9 cellular contexts compared by ENCODE assay signal in the genomic region with DNA sequence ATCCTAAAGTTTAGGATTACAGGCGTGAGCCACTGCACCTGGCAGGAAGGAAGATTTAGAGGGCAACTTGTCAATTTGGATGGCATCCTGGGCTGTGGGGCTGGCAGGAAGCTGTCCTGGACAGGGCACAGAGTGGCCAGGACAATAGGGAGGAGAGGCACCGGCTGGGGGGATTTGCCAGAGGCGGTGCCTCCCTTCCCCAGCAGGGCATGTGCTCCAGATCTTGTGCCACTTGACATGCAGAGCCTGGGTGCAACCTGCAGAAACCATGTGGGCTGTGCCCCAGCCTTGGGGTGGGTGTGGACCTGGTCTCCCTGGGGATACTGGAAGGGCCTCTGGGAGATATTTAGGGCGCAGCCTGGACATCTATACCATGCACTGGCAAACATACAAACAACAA. TPM values are rescaled to one million over a fixed set of nuclear protein-coding genes. Genes with fewer than 3 reads are reported as not detected.
DNase-seq lines count a peak whose midpoint lies in the region; ATAC-seq and TF ChIP-seq lines count a peak whose summit lies in the region.
"Had no signal": no experiment of that assay in that cellular context is flagged by ENCODE, and none has a peak within 500 bp of the region (broad histone marks: within the 10 kb centered on the region; RNA-seq: fewer than 3 reads in every experiment).

No MANE protein-coding gene starts in this region.

- peak; percentile 44 for DNase-seq in DMS53 (lab: John Stamatoyannopoulos, UW)
- DNase-seq in DMS53 treated with DMSO at 0.1 percent for 48 hours (lab: John Stamatoyannopoulos, UW; ENCODE audit: unreplicated experiment): no peak
- DNase-seq in activated naive CD8-positive, alpha-beta T cell treated with anti-CD3 and anti-CD28 coated beads, Interleukin-2, amount 10 ng/mL, durations not matched to agents 7 days and 5 days: no peak
- DNase-seq in left lobe of liver (ENCODE audit: low spot score): peak; percentile 74
- no peak for DNase-seq in tibial artery
- no peak for DNase-seq in NCI-H524 (lab: John Stamatoyannopoulos, UW)
- no peak for DNase-seq in NCI-H748 treated with DMSO at 0.1 percent for 48 hours (lab: John Stamatoyannopoulos, UW)
- no peak for DNase-seq in COR-L47 (lab: John Stamatoyannopoulos, UW)

- H3K27ac Mint-ChIP-seq in activated naive CD8-positive, alpha-beta T cell treated with anti-CD3 and anti-CD28 coated beads, Interleukin-2, amount 10 ng/mL, durations not matched to agents 7 days and 5 days: peak overlapping the region; percentile 30

- peaks cover 0 to 23% (median 16%) of the 10 kb centered on the region in 4 donors for H3K4me1 ChIP-seq in tibial artery

- H3K9me3 ChIP-seq in tibial artery: no peaks in the 10 kb centered on the region

- no peaks in the 10 kb centered on the region for H3K36me3 ChIP-seq in tibial artery

- H3K4me3 ChIP-seq in tibial artery: peak overlapping the region in 1 of 2 donors; percentile 40

- H3K9me3 Mint-ChIP-seq in activated naive CD8-positive, alpha-beta T cell treated with anti-CD3 and anti-CD28 coated beads, Interleukin-2, amount 10 ng/mL, durations not matched to agents 7 days and 5 days: peaks cover 6% of the 10 kb centered on the region

- intact Hi-C loops in tibial artery (cut with DNase I; ENCODE audit: low total_unique reads): loop anchor here (5.0 kb wide), 1 partner anchor 1508 kb away; no protein-coding TSS in a partner anchor

- peaks cover 12% of the 10 kb centered on the region for H3K4me1 Mint-ChIP-seq in activated naive CD8-positive, alpha-beta T cell treated with anti-CD3 and anti-CD28 coated beads, Interleukin-2, amount 10 ng/mL, durations not matched to agents 7 days and 5 days

- peaks cover 4% of the 10 kb centered on the region for H3K36me3 Mint-ChIP-seq in activated naive CD8-positive, alpha-beta T cell treated with anti-CD3 and anti-CD28 coated beads, Interleukin-2, amount 10 ng/mL, durations not matched to agents 7 days and 5 days

- POLR2A ChIA-PET in activated naive CD8-positive, alpha-beta T cell treated with anti-CD3 and anti-CD28 coated beads, Interleukin-2, amount 10 ng/mL, durations not matched to agents 7 days and 5 days (lab: Charles Lee): interaction anchor here (1.4 to 2.6 kb wide), 2 partner anchors 56 to 58 kb away, joined by 14 to 32 read pairs; partner anchors contain the start of gene EEF1A1

- peak overlapping the region; percentile 85 to 96 for H3K27ac ChIP-seq in tibial artery
- H3K27ac ChIP-seq: 22Rv1 had no signal

- H3K27me3 Mint-ChIP-seq in activated naive CD8-positive, alpha-beta T cell treated with anti-CD3 and anti-CD28 coated beads, Interleukin-2, amount 10 ng/mL, durations not matched to agents 7 days and 5 days: no peaks in the 10 kb centered on the region

- no peaks in the 10 kb centered on the region for H3K27me3 ChIP-seq in tibial artery

- no peak for TF ChIP-seq CTCF in tibial artery (IDR thresholded peaks at IDR 0.05)

- ATAC-seq in activated naive CD8-positive, alpha-beta T cell treated with anti-CD3 and anti-CD28 coated beads, Interleukin-2, amount 10 ng/mL, durations not matched to agents 7 days and 5 days (ENCODE audit: low read depth): peak; percentile 20
- ATAC-seq in left lobe of liver: peak; percentile 79

- no peak overlapping the region for H3K4me3 Mint-ChIP-seq in activated naive CD8-positive, alpha-beta T cell treated with anti-CD3 and anti-CD28 coated beads, Interleukin-2, amount 10 ng/mL, durations not matched to agents 7 days and 5 days

RNA-seq across cellular contexts. Expression of gene EEF1A1, which starts 58.6 kb away (rescaled TPM):
- 1,000 to 10,000 TPM; 8,804 to 9,235 TPM for total RNA-seq in activated naive CD8-positive, alpha-beta T cell treated with anti-CD3 and anti-CD28 coated beads, Interleukin-2, amount 10 ng/mL, durations not matched to agents 7 days and 5 days
- total RNA-seq in left lobe of liver: 3,300 TPM

Comparison
In these comparisons a context has a peak if more than half of its experiments do, and no peak if none do; other contexts are left out.
1. DNase-seq: peak in DMS53 (single experiment) and left lobe of liver (single experiment); none in DMS53 treated with DMSO at 0.1 percent for 48 hours (single experiment), activated naive CD8-positive, alpha-beta T cell treated with anti-CD3 and anti-CD28 coated beads, Interleukin-2, amount 10 ng/mL, durations not matched to agents 7 days and 5 days (single experiment), tibial artery (0 of 2), NCI-H524 (0 of 2), NCI-H748 treated with DMSO at 0.1 percent for 48 hours (single experiment) and COR-L47 (single experiment).